In the genomic region with DNA sequence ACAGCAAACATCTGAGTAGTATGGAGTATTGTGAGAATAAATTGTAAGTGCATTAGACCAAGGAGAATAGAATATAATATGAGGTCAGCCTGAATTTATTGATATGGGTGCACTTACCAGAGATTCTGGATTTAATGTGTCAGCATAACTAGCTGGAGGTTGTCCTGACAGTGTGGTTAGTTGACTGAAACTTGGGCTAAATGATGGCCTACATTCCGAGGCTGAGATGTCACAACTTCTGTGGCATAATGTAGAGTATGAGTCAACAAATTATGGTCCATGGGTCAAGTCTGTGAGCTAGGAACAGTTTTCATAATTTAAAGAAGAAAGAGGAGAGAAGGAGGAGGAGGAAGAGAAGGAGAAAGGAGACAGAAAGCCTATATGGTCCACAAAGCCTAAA, we compare ENCODE assay signal across 11 cellular contexts.
DNase-seq lines count a peak whose midpoint lies in the region; ATAC-seq, FAIRE-seq and TF ChIP-seq lines count a peak whose summit lies in the region.
"Had no signal": no experiment of that assay in that cellular context is flagged by ENCODE, and none has a peak within 500 bp of the region (broad histone marks: within the 10 kb centered on the region; RNA-seq: fewer than 3 reads in every experiment).

No MANE protein-coding gene starts in this region.

- no peaks in the 10 kb centered on the region for H3K9me3 Mint-ChIP-seq in activated T-cell treated with anti-CD3 and anti-CD28 coated beads, Interleukin-2, amount 50 U/mL, for 72 hours
- no peaks in the 10 kb centered on the region for H3K9me3 Mint-ChIP-seq in activated T-helper 1 cell treated with anti-CD3 and anti-CD28 coated beads, Interleukin-12 subunit alpha, Interleukin-12 subunit beta, Interleukin-2, Interleukin-4 antibody, amounts not matched to agents 30 ng/mL and 10 ng/mL and 1 ng/mL, durations not matched to agents 14 hours and 24 hours and 36 hours
- H3K9me3 Mint-ChIP-seq: naive B cell had no signal

- intact Hi-C loops in activated T-helper 1 cell treated with anti-CD3 and anti-CD28 coated beads, Interleukin-12 subunit alpha, Interleukin-12 subunit beta, Interleukin-2, Interleukin-4 antibody, amounts not matched to agents 30 ng/mL and 10 ng/mL and 1 ng/mL, durations not matched to agents 14 hours and 24 hours and 36 hours (cut with micrococcal nuclease), result no loop called here

- H3K36me3 Mint-ChIP-seq in activated T-cell treated with anti-CD3 and anti-CD28 coated beads, Interleukin-2, amount 50 U/mL, for 72 hours (ENCODE audit: insufficient read depth in 2 of 2), result no peaks in the 10 kb centered on the region
- H3K36me3 Mint-ChIP-seq in activated T-helper 1 cell treated with anti-CD3 and anti-CD28 coated beads, Interleukin-12 subunit alpha, Interleukin-12 subunit beta, Interleukin-2, Interleukin-4 antibody, amounts not matched to agents 30 ng/mL and 10 ng/mL and 1 ng/mL, durations not matched to agents 14 hours and 24 hours and 36 hours (ENCODE audit: low read depth), result no peaks in the 10 kb centered on the region
- H3K36me3 Mint-ChIP-seq: naive B cell had no signal

- peak overlapping the region; percentile 39; the same call in 1 of the 2 replicates for H3K27ac ChIP-seq in SJSA1
- peak overlapping the region; percentile 87 for H3K27ac ChIP-seq in subcutaneous abdominal adipose tissue (ENCODE audit: low read depth, low read length)

- H3K27me3 ChIP-seq in SJSA1 (replicated peaks), result no peaks in the 10 kb centered on the region
- no peaks in the 10 kb centered on the region for H3K27me3 ChIP-seq in subcutaneous abdominal adipose tissue (ENCODE audit: control insufficient read depth in 5 of 5, insufficient read depth in 4 of 5, low read length in 5 of 5)

- no peak for TF ChIP-seq POLR2A in H54 (IDR thresholded peaks at IDR 0.05; ENCODE audit: low read depth, low read length)

- H3K4me3 ChIP-seq in SJSA1 (no peak overlapping the region), fibroblast of pulmonary artery (replicated peaks; ENCODE audit: low read depth, low read length) (no peak overlapping the region), subcutaneous abdominal adipose tissue (ENCODE audit: low read depth in 1 of 5, low read length in 5 of 5) (no peak overlapping the region)
- H3K4me3 ChIP-seq: GM12878 had no signal

- no peaks in the 10 kb centered on the region for H3K9me3 ChIP-seq in SJSA1 (replicated peaks)
- H3K9me3 ChIP-seq in subcutaneous abdominal adipose tissue (ENCODE audit: control insufficient read depth in 5 of 5, low read length in 5 of 5), result no peaks in the 10 kb centered on the region

- peak; percentile 99 for FAIRE-seq in H54 (lab: Jason Lieb, UNC)
- FAIRE-seq: GM12878, small intestine had no signal

- peak; percentile 26 for DNase-seq in H54 (ENCODE audit: insufficient read length, low spot score)
- DNase-seq in SJSA1 (ENCODE audit: low read depth in 1 of 2, low spot score in 2 of 2), result peak in 1 of 2 experiments; percentile 30
- DNase-seq in fibroblast of pulmonary artery (ENCODE audit: low read depth), result peak; percentile 72
- no peak for DNase-seq in activated T-cell treated with anti-CD3 and anti-CD28 coated beads, Interleukin-2, amount 50 U/mL, for 72 hours
- DNase-seq in activated T-helper 1 cell treated with anti-CD3 and anti-CD28 coated beads, Interleukin-12 subunit alpha, Interleukin-12 subunit beta, Interleukin-2, Interleukin-4 antibody, amounts not matched to agents 30 ng/mL and 10 ng/mL and 1 ng/mL, durations not matched to agents 14 hours and 24 hours and 36 hours (ENCODE audit: low spot score), result no peak
- DNase-seq in HK-2 (ENCODE audit: unreplicated experiment), result no peak
- DNase-seq: naive B cell, NCI-H1092, small intestine had no signal

- no peaks in the 10 kb centered on the region for H3K36me3 ChIP-seq in SJSA1
- H3K36me3 ChIP-seq in subcutaneous abdominal adipose tissue (ENCODE audit: control insufficient read depth in 5 of 5, insufficient read depth in 5 of 5, low read length in 5 of 5), result no peaks in the 10 kb centered on the region

- H3K9ac ChIP-seq in subcutaneous abdominal adipose tissue (ENCODE audit: low read length in 5 of 5), result peak overlapping the region in 1 of 5 donors; percentile 59

- H3K4me3 Mint-ChIP-seq in activated T-cell treated with anti-CD3 and anti-CD28 coated beads, Interleukin-2, amount 50 U/mL, for 72 hours, result no peak overlapping the region
- H3K4me3 Mint-ChIP-seq in activated T-helper 1 cell treated with anti-CD3 and anti-CD28 coated beads, Interleukin-12 subunit alpha, Interleukin-12 subunit beta, Interleukin-2, Interleukin-4 antibody, amounts not matched to agents 30 ng/mL and 10 ng/mL and 1 ng/mL, durations not matched to agents 14 hours and 24 hours and 36 hours, result no peak overlapping the region
- H3K4me3 Mint-ChIP-seq: naive B cell had no signal

- no peak for ATAC-seq in activated T-cell treated with anti-CD3 and anti-CD28 coated beads, Interleukin-2, amount 50 U/mL, for 72 hours (replicated peaks in 1 of 2)
- ATAC-seq: GM12878 had no signal

- no peak overlapping the region for H3K27ac Mint-ChIP-seq in activated T-cell treated with anti-CD3 and anti-CD28 coated beads, Interleukin-2, amount 50 U/mL, for 72 hours
- H3K27ac Mint-ChIP-seq in activated T-helper 1 cell treated with anti-CD3 and anti-CD28 coated beads, Interleukin-12 subunit alpha, Interleukin-12 subunit beta, Interleukin-2, Interleukin-4 antibody, amounts not matched to agents 30 ng/mL and 10 ng/mL and 1 ng/mL, durations not matched to agents 14 hours and 24 hours and 36 hours, result no peak overlapping the region
- H3K27ac Mint-ChIP-seq: naive B cell had no signal

- H3K4me1 ChIP-seq in SJSA1 (replicated peaks) (peaks cover 21% of the 10 kb centered on the region), subcutaneous abdominal adipose tissue (ENCODE audit: control insufficient read depth in 5 of 5, insufficient read depth in 5 of 5, low read length in 5 of 5) (peaks cover 0 to 20% (median 10%) of the 10 kb centered on the region in 5 donors)

- no peaks in the 10 kb centered on the region for H3K4me1 Mint-ChIP-seq in activated T-cell treated with anti-CD3 and anti-CD28 coated beads, Interleukin-2, amount 50 U/mL, for 72 hours (ENCODE audit: low read depth)
- no peaks in the 10 kb centered on the region for H3K4me1 Mint-ChIP-seq in activated T-helper 1 cell treated with anti-CD3 and anti-CD28 coated beads, Interleukin-12 subunit alpha, Interleukin-12 subunit beta, Interleukin-2, Interleukin-4 antibody, amounts not matched to agents 30 ng/mL and 10 ng/mL and 1 ng/mL, durations not matched to agents 14 hours and 24 hours and 36 hours (ENCODE audit: low read depth)
- H3K4me1 Mint-ChIP-seq: naive B cell had no signal

- TF ChIP-seq CTCF in fibroblast of pulmonary artery (IDR thresholded peaks at IDR 0.05; ENCODE audit: low read length, missing control alignments), result no peak

- H3K27me3 Mint-ChIP-seq in activated T-cell treated with anti-CD3 and anti-CD28 coated beads, Interleukin-2, amount 50 U/mL, for 72 hours (ENCODE audit: low read depth), result no peaks in the 10 kb centered on the region
- H3K27me3 Mint-ChIP-seq in activated T-helper 1 cell treated with anti-CD3 and anti-CD28 coated beads, Interleukin-12 subunit alpha, Interleukin-12 subunit beta, Interleukin-2, Interleukin-4 antibody, amounts not matched to agents 30 ng/mL and 10 ng/mL and 1 ng/mL, durations not matched to agents 14 hours and 24 hours and 36 hours (ENCODE audit: insufficient read depth), result peaks cover 1% of the 10 kb centered on the region

Comparison
In these comparisons a context has a peak if more than half of its experiments do, and no peak if none do; other contexts are left out.
1. DNase-seq: peak in H54 (single experiment) and fibroblast of pulmonary artery (single experiment); none in activated T-cell treated with anti-CD3 and anti-CD28 coated beads, Interleukin-2, amount 50 U/mL, for 72 hours (0 of 2), activated T-helper 1 cell treated with anti-CD3 and anti-CD28 coated beads, Interleukin-12 subunit alpha, Interleukin-12 subunit beta, Interleukin-2, Interleukin-4 antibody, amounts not matched to agents 30 ng/mL and 10 ng/mL and 1 ng/mL, durations not matched to agents 14 hours and 24 hours and 36 hours (single experiment) and HK-2 (single experiment).